1 cellular context compared by ENCODE assay signal in genomic region chr1:172344444-172344843, GRCh38.
TF ChIP-seq lines count a peak whose summit lies in the region.

No MANE protein-coding gene starts in this region.

TF ChIP-seq in K562, 482 proteins besides CTCF, POLR2A, EP300 and RAD21 (continued from another document):
- TF ChIP-seq, protein P1, sequence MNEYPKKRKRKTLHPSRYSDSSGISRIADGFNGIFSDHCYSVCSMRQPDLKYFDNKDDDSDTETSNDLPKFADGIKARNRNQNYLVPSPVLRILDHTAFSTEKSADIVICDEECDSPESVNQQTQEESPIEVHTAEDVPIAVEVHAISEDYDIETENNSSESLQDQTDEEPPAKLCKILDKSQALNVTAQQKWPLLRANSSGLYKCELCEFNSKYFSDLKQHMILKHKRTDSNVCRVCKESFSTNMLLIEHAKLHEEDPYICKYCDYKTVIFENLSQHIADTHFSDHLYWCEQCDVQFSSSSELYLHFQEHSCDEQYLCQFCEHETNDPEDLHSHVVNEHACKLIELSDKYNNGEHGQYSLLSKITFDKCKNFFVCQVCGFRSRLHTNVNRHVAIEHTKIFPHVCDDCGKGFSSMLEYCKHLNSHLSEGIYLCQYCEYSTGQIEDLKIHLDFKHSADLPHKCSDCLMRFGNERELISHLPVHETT (CRISPR knock-in tag; conservative IDR thresholded peaks at IDR 0.05 in 1 of 2, IDR thresholded peaks at IDR 0.05 in 1 of 2): 0 out of 4 replicates have a peak, but pooled peaks of 1 of the 2 experiments have one; percentile 32
